ENCODE assay signal across 19 cellular contexts in genomic region chr14:24463017-24463805, GRCh38. TPM values are rescaled to one million over a fixed set of nuclear protein-coding genes. Genes with fewer than 3 reads are reported as not detected.
DNase-seq lines count a peak whose midpoint lies in the region; ATAC-seq, FAIRE-seq and TF ChIP-seq lines count a peak whose summit lies in the region.
"Had no signal": no experiment of that assay in that cellular context is flagged by ENCODE, and none has a peak within 500 bp of the region (broad histone marks: within the 10 kb centered on the region; RNA-seq: fewer than 3 reads in every experiment).

No MANE protein-coding gene starts in this region.

- no peak for TF ChIP-seq EP300 in HepG2 (IDR thresholded peaks at IDR 0.05; ENCODE audit: low read depth in 2 of 2, low read length in 2 of 2)
- TF ChIP-seq EP300 in HepG2 (CRISPR knock-in tag; IDR thresholded peaks at IDR 0.05; ENCODE audit: borderline replicate concordance): no peak

- H3K36me3 Mint-ChIP-seq in stimulated activated effector memory CD8-positive, alpha-beta T cell treated with anti-CD3 and anti-CD28 coated beads, Interleukin-12 subunit alpha, Interleukin-12 subunit beta, amount 100 ng/mL, for 72 hours: no peaks in the 10 kb centered on the region

- H3F3A ChIP-seq in Loucy (ENCODE audit: low read depth) (peaks cover 11% of the 10 kb centered on the region), PC-3 (ENCODE audit: low read length, unreplicated experiment) (peaks cover 7% of the 10 kb centered on the region)

- TF ChIP-seq POLR2A in HepG2 (IDR thresholded peaks at IDR 0.05; ENCODE audit: insufficient read depth in 1 of 2, low read depth in 2 of 2, low read length in 2 of 2) (no peak), right lobe of liver (IDR thresholded peaks at IDR 0.05) (no peak)

- WGBS in HepG2 (ENCODE audit: low lambda C conversion rate): 29% methylated on average over 4 of the region's 4 CpGs
- WGBS in right lobe of liver (ENCODE audit: insufficient coverage, low coverage, low lambda C conversion rate, missing lambda C conversion rate): 64% methylated on average over 4 of the region's 4 CpGs

- FAIRE-seq in HepG2 (lab: Jason Lieb, UNC) (no peak), D721Med (lab: Jason Lieb, UNC) (no peak)

- H3K9ac ChIP-seq in HepG2 (ENCODE audit: insufficient read depth, low read depth, low read length) (no peak overlapping the region), Loucy (ENCODE audit: low read depth, low read length, poor library complexity, severe bottlenecking) (peak overlapping the region; percentile 39), PC-3 (ENCODE audit: low read length) (no peak overlapping the region)

- CTCF ChIA-PET in HepG2 (lab: Yijun Ruan, JAX; ENCODE audit: low intra/inter-chr PET ratio, low total read pairs) (no interaction called here), RWPE1 (lab: Yijun Ruan, JAX) (no interaction called here), PC-3 (lab: Charles Lee) (no interaction called here)

- H3K27ac ChIP-seq in HepG2 (ENCODE audit: extremely low read length, insufficient read depth, low read length): no peak overlapping the region
- no peak overlapping the region for H3K27ac ChIP-seq in right lobe of liver
- no peak overlapping the region for H3K27ac ChIP-seq in RWPE1
- H3K27ac ChIP-seq in PC-3 (ENCODE audit: low read length): no peak overlapping the region
- H3K27ac ChIP-seq: C4-2B, HL-60 had no signal

- ATAC-seq in HepG2: no peak
- ATAC-seq in right lobe of liver: no peak
- peak; percentile 49 for ATAC-seq in GM19351 (IDR thresholded peaks at IDR 0.05; ENCODE audit: unreplicated experiment)
- ATAC-seq in stimulated activated effector memory CD8-positive, alpha-beta T cell treated with anti-CD3 and anti-CD28 coated beads, Interleukin-12 subunit alpha, Interleukin-12 subunit beta, amount 100 ng/mL, for 72 hours: no peak
- ATAC-seq in PC-3: no peak

- in situ Hi-C loops in HepG2 (cut with HindIII; ENCODE audit: extremely low pct_ligation_motif_present, low pct_unique_long_range_greater_than_20kb): no loop called here

- TF ChIP-seq CTCF in HepG2 (CRISPR knock-in tag; IDR thresholded peaks at IDR 0.05): no peak
- TF ChIP-seq CTCF in right lobe of liver (IDR thresholded peaks at IDR 0.05): no peak
- no peak for TF ChIP-seq CTCF in Loucy (conservative IDR thresholded peaks at IDR 0.05; ENCODE audit: low read length)
- no peak for TF ChIP-seq CTCF in RWPE1 (conservative IDR thresholded peaks at IDR 0.05; ENCODE audit: low read depth)
- TF ChIP-seq CTCF in D721Med (IDR thresholded peaks at IDR 0.05; ENCODE audit: insufficient read depth, missing control alignments): no peak
- no peak for TF ChIP-seq CTCF in PC-3 (conservative IDR thresholded peaks at IDR 0.05; ENCODE audit: low read depth, low read length)

- no peaks in the 10 kb centered on the region for H3K9me3 Mint-ChIP-seq in stimulated activated effector memory CD8-positive, alpha-beta T cell treated with anti-CD3 and anti-CD28 coated beads, Interleukin-12 subunit alpha, Interleukin-12 subunit beta, amount 100 ng/mL, for 72 hours

- TF ChIP-seq RAD21 in HepG2 (CRISPR knock-in tag; IDR thresholded peaks at IDR 0.05): no peak

- H3K4me3 ChIP-seq in HepG2 (replicated peaks in 1 of 3; ENCODE audit: insufficient read depth in 1 of 3, low read depth in 2 of 3, low read length in 3 of 3) (no peak overlapping the region), right lobe of liver (no peak overlapping the region), Loucy (ENCODE audit: low read length, poor library complexity, severe bottlenecking) (peak overlapping the region; percentile 9), PC-3 (ENCODE audit: low read length) (no peak overlapping the region)

- H3K4me1 Mint-ChIP-seq in stimulated activated effector memory CD8-positive, alpha-beta T cell treated with anti-CD3 and anti-CD28 coated beads, Interleukin-12 subunit alpha, Interleukin-12 subunit beta, amount 100 ng/mL, for 72 hours: peaks cover 24% of the 10 kb centered on the region

- H3K9me3 ChIP-seq in HepG2 (ENCODE audit: low read length): no peaks in the 10 kb centered on the region
- H3K9me3 ChIP-seq in right lobe of liver: no peaks in the 10 kb centered on the region
- no peaks in the 10 kb centered on the region for H3K9me3 ChIP-seq in Loucy (ENCODE audit: insufficient read depth, low read depth, low read length)
- H3K9me3 ChIP-seq in PC-3 (ENCODE audit: low read length): no peaks in the 10 kb centered on the region

- H3K36me3 ChIP-seq in HepG2 (replicated peaks in 1 of 2; ENCODE audit: control insufficient read depth in 1 of 2, insufficient read depth in 2 of 2, low read length in 2 of 2) (peaks cover 2 to 5% of the 10 kb centered on the region in 2 experiments; a peak in 2 of 5 replicates), right lobe of liver (no peaks in the 10 kb centered on the region), Loucy (ENCODE audit: insufficient read depth, low read length) (no peaks in the 10 kb centered on the region), PC-3 (ENCODE audit: low read depth, low read length) (peaks cover 3% of the 10 kb centered on the region; the same call in 1 of the 2 replicates)

- H3K4me3 Mint-ChIP-seq in stimulated activated effector memory CD8-positive, alpha-beta T cell treated with anti-CD3 and anti-CD28 coated beads, Interleukin-12 subunit alpha, Interleukin-12 subunit beta, amount 100 ng/mL, for 72 hours: no peak overlapping the region
- H3K4me3 Mint-ChIP-seq: T-helper 1 cell treated with Interleukin-12 subunit alpha and Interleukin-12 subunit beta and Interleukin-4 antibody, amounts not matched to agents 30 μg/mL and 1 μg/mL, for 36 hours had no signal

- no peak overlapping the region for H2AFZ ChIP-seq in HepG2 (ENCODE audit: low read length)
- H2AFZ ChIP-seq in Loucy (ENCODE audit: low read length): no peak overlapping the region
- H2AFZ ChIP-seq in PC-3 (ENCODE audit: low read length): no peak overlapping the region

- POLR2A ChIA-PET in HepG2 (lab: Yijun Ruan, JAX): no interaction called here
- POLR2A ChIA-PET in RWPE1 (lab: Yijun Ruan, JAX; ENCODE audit: low non-redundant PET): no interaction called here
- POLR2A ChIA-PET in PC-3 (lab: Charles Lee; ENCODE audit: unreplicated experiment): no interaction called here

- H3K4me2 ChIP-seq in HepG2 (ENCODE audit: low read depth, low read length): no peak overlapping the region
- H3K4me2 ChIP-seq in Loucy (ENCODE audit: low read depth, low read length, poor library complexity, severe bottlenecking): peak overlapping the region; percentile 57
- no peak overlapping the region for H3K4me2 ChIP-seq in PC-3 (ENCODE audit: low read length)

- no peaks in the 10 kb centered on the region for H3K4me1 ChIP-seq in HepG2 (ENCODE audit: insufficient read depth, low read length)
- no peaks in the 10 kb centered on the region for H3K4me1 ChIP-seq in right lobe of liver
- peaks cover 51% of the 10 kb centered on the region for H3K4me1 ChIP-seq in Loucy (ENCODE audit: insufficient read depth, low read length, poor library complexity, severe bottlenecking)
- peaks cover 23% of the 10 kb centered on the region for H3K4me1 ChIP-seq in PC-3 (ENCODE audit: insufficient read depth, low read length)

- H3K27ac Mint-ChIP-seq in stimulated activated effector memory CD8-positive, alpha-beta T cell treated with anti-CD3 and anti-CD28 coated beads, Interleukin-12 subunit alpha, Interleukin-12 subunit beta, amount 100 ng/mL, for 72 hours: peak overlapping the region; percentile 4
- H3K27ac Mint-ChIP-seq: T-helper 1 cell treated with Interleukin-12 subunit alpha and Interleukin-12 subunit beta and Interleukin-4 antibody, amounts not matched to agents 30 μg/mL and 1 μg/mL, for 36 hours had no signal

- intact Hi-C loops in HepG2 (cut with micrococcal nuclease; ENCODE audit: unreplicated experiment): no loop called here
- intact Hi-C loops in right lobe of liver (cut with DNase I): no loop called here
- intact Hi-C loops in PC-3 (cut with micrococcal nuclease): no loop called here

- no TSS peak for BruUV-seq in HepG2 (replicated peaks; lab: Mats Ljungman, UMichigan)
- no TSS peak for BruUV-seq in PC-3 (replicated peaks; lab: Mats Ljungman, UMichigan)

- H3K27me3 ChIP-seq in HepG2 (ENCODE audit: control insufficient read depth in 1 of 2, insufficient read depth in 2 of 2, low read length in 2 of 2): no peaks in the 10 kb centered on the region
- H3K27me3 ChIP-seq in right lobe of liver: no peaks in the 10 kb centered on the region
- H3K27me3 ChIP-seq in Loucy (ENCODE audit: insufficient read depth, low read length, poor library complexity, severe bottlenecking): no peaks in the 10 kb centered on the region
- H3K27me3 ChIP-seq in PC-3 (ENCODE audit: low read length): no peaks in the 10 kb centered on the region

- H3K79me2 ChIP-seq in HepG2 (ENCODE audit: insufficient read depth, low read length) (no peaks in the 10 kb centered on the region), Loucy (ENCODE audit: insufficient read depth, low read length) (no peaks in the 10 kb centered on the region), PC-3 (ENCODE audit: low read length) (no peaks in the 10 kb centered on the region)

- H4K20me1 ChIP-seq in HepG2 (ENCODE audit: insufficient read depth, low read length) (no peaks in the 10 kb centered on the region), Loucy (ENCODE audit: insufficient read depth, low read length, poor library complexity, severe bottlenecking) (no peaks in the 10 kb centered on the region), PC-3 (ENCODE audit: low read length) (no peaks in the 10 kb centered on the region)

- DNase-seq in HepG2 (ENCODE audit: low spot score) (no peak), right lobe of liver (no peak), RWPE1 (ENCODE audit: low spot score) (no peak), D721Med (ENCODE audit: insufficient read length, low spot score) (no peak), PC-3 (no peak)
- no peak for DNase-seq in stimulated activated effector memory CD8-positive, alpha-beta T cell treated with anti-CD3 and anti-CD28 coated beads, Interleukin-12 subunit alpha, Interleukin-12 subunit beta, amount 100 ng/mL, for 72 hours (ENCODE audit: low spot score in 2 of 2)
- DNase-seq: GF-D8, GOT3, MV-4-11, NCI-H1417 treated with DMSO at 0.1 percent for 48 hours, NCI-H510A treated with DMSO at 0.1 percent for 48 hours, OCI-M1, RPMI8226 had no signal

- H3K9me2 ChIP-seq in Loucy (replicated peaks; ENCODE audit: low read depth, low read length) (no peaks in the 10 kb centered on the region), PC-3 (replicated peaks; ENCODE audit: low read length) (0 out of 2 replicates have a peak, but pooled peaks cover 3% of the 10 kb centered on the region)

RNA-seq across cellular contexts. Expression of gene SDR39U1, which starts 20.6 kb away (rescaled TPM):
- total RNA-seq in HepG2 (2016; rRNA removed; fragmentation: Illumina TruSeq; extraction: Trizol) (25.0 and 34.4 TPM in 2 replicates), right lobe of liver (10 to 100 TPM; 24.9 to 32.8 (median 28.3) TPM), PC-3 (2014; rRNA removed) (24.7 and 29.8 TPM in 2 replicates)
- total RNA-seq in HepG2 (2016; cell fraction: cytosol; rRNA removed; fragmentation: Illumina TruSeq; extraction: Trizol; ENCODE audit: low read depth): 13.3 and 16.3 TPM in 2 replicates
- total RNA-seq in HepG2 (2016; cell fraction: insoluble cytoplasmic fraction; rRNA removed; fragmentation: Illumina TruSeq; extraction: Trizol): 19.5 and 33.3 TPM in 2 replicates
- 24.0 and 26.0 TPM in 2 replicates for total RNA-seq in HepG2 (2016; cell fraction: membrane; rRNA removed; fragmentation: Illumina TruSeq; extraction: Trizol)
- 44.1 and 45.4 TPM in 2 replicates for total RNA-seq in HepG2 (2016; cell fraction: nucleus; rRNA removed; fragmentation: Illumina TruSeq; extraction: Trizol)
- polyA plus RNA-seq in HepG2 (2011; rRNA removed): 129 and 163 TPM in 2 replicates
- 99.7 and 120 TPM in 2 replicates for polyA plus RNA-seq in HepG2 (2011; cell fraction: cytosol; rRNA removed)
- 808 and 816 TPM in 2 replicates for polyA plus RNA-seq in HepG2 (2011; cell fraction: nucleus; rRNA removed)
- 66.2 and 118 TPM in 2 replicates for polyA plus RNA-seq in HepG2 (2012)
- polyA plus RNA-seq in HepG2 (2016; cell fraction: cytosol; fragmentation: Illumina TruSeq; extraction: Trizol; ENCODE audit: low read depth): 50.3 and 55.8 TPM in 2 replicates
- polyA plus RNA-seq in HepG2 (2016; cell fraction: insoluble cytoplasmic fraction; fragmentation: Illumina TruSeq; extraction: Trizol; ENCODE audit: low read depth): 73.2 and 88.2 TPM in 2 replicates
- polyA plus RNA-seq in HepG2 (2016; cell fraction: membrane; fragmentation: Illumina TruSeq; extraction: Trizol; ENCODE audit: low read depth): 64.6 and 72.1 TPM in 2 replicates
- polyA plus RNA-seq in HepG2 (2016; cell fraction: nucleus; fragmentation: Illumina TruSeq; extraction: Trizol; ENCODE audit: insufficient read depth, low read depth): 164 and 186 TPM in 2 replicates
- polyA minus RNA-seq in HepG2 (2011; rRNA and poly(A)+ RNA removed; ENCODE audit: low replicate concordance): 27.9 and 51.2 TPM in 2 replicates
- 18.8 and 21.3 TPM in 2 replicates for polyA minus RNA-seq in HepG2 (2011; cell fraction: cytosol; rRNA and poly(A)+ RNA removed)
- polyA minus RNA-seq in HepG2 (2011; cell fraction: nucleus; rRNA and poly(A)+ RNA removed): 95.4 and 110 TPM in 2 replicates

RNA-seq across cellular contexts. Expression of gene KHNYN, which starts 33.5 kb away (rescaled TPM):
- total RNA-seq in HepG2 (2016; rRNA removed; fragmentation: Illumina TruSeq; extraction: Trizol) (72.2 and 75.7 TPM in 2 replicates), right lobe of liver (10 to 100 TPM; 19.6 to 24.9 (median 21.4) TPM), PC-3 (2014; rRNA removed) (50.9 and 51.6 TPM in 2 replicates)
- total RNA-seq in HepG2 (2016; cell fraction: cytosol; rRNA removed; fragmentation: Illumina TruSeq; extraction: Trizol; ENCODE audit: low read depth): 10.2 and 10.7 TPM in 2 replicates
- 60.0 and 78.8 TPM in 2 replicates for total RNA-seq in HepG2 (2016; cell fraction: insoluble cytoplasmic fraction; rRNA removed; fragmentation: Illumina TruSeq; extraction: Trizol)
- total RNA-seq in HepG2 (2016; cell fraction: membrane; rRNA removed; fragmentation: Illumina TruSeq; extraction: Trizol): 35.9 and 40.5 TPM in 2 replicates
- 62.0 and 78.7 TPM in 2 replicates for total RNA-seq in HepG2 (2016; cell fraction: nucleus; rRNA removed; fragmentation: Illumina TruSeq; extraction: Trizol)
- 52.8 and 76.4 TPM in 2 replicates for polyA plus RNA-seq in HepG2 (2011; rRNA removed)
- 36.1 and 40.8 TPM in 2 replicates for polyA plus RNA-seq in HepG2 (2011; cell fraction: cytosol; rRNA removed)
- polyA plus RNA-seq in HepG2 (2011; cell fraction: nucleus; rRNA removed): 158 and 160 TPM in 2 replicates
- 82.6 and 83.5 TPM in 2 replicates for polyA plus RNA-seq in HepG2 (2012)
- polyA plus RNA-seq in HepG2 (2016; cell fraction: cytosol; fragmentation: Illumina TruSeq; extraction: Trizol; ENCODE audit: low read depth): 4.7 and 5.4 TPM in 2 replicates
- 37.4 and 41.5 TPM in 2 replicates for polyA plus RNA-seq in HepG2 (2016; cell fraction: insoluble cytoplasmic fraction; fragmentation: Illumina TruSeq; extraction: Trizol; ENCODE audit: low read depth)
- polyA plus RNA-seq in HepG2 (2016; cell fraction: membrane; fragmentation: Illumina TruSeq; extraction: Trizol; ENCODE audit: low read depth): 19.0 and 20.9 TPM in 2 replicates
- 71.6 and 72.4 TPM in 2 replicates for polyA plus RNA-seq in HepG2 (2016; cell fraction: nucleus; fragmentation: Illumina TruSeq; extraction: Trizol; ENCODE audit: insufficient read depth, low read depth)
- polyA minus RNA-seq in HepG2 (2011; rRNA and poly(A)+ RNA removed; ENCODE audit: low replicate concordance): 29.4 and 108 TPM in 2 replicates
- polyA minus RNA-seq in HepG2 (2011; cell fraction: cytosol; rRNA and poly(A)+ RNA removed): 32.8 and 41.4 TPM in 2 replicates
- polyA minus RNA-seq in HepG2 (2011; cell fraction: nucleus; rRNA and poly(A)+ RNA removed): 109 and 126 TPM in 2 replicates

RNA-seq across cellular contexts. Expression of gene CBLN3, which starts 33.7 kb away (rescaled TPM):
- total RNA-seq in HepG2 (2016; rRNA removed; fragmentation: Illumina TruSeq; extraction: Trizol) (0.45 and 0.66 TPM in 2 replicates), right lobe of liver (1 to 10 TPM in 4 of 6 experiments, under 1 TPM in 2; 0.74 to 1.8 (median 1.2) TPM), PC-3 (2014; rRNA removed) (2.9 and 3.4 TPM in 2 replicates)
- total RNA-seq in HepG2 (2016; cell fraction: cytosol; rRNA removed; fragmentation: Illumina TruSeq; extraction: Trizol; ENCODE audit: low read depth): 0.62 and 0.81 TPM in 2 replicates
- total RNA-seq in HepG2 (2016; cell fraction: insoluble cytoplasmic fraction; rRNA removed; fragmentation: Illumina TruSeq; extraction: Trizol): 0.58 and 0.78 TPM in 2 replicates
- 1.3 TPM in 2 replicates for total RNA-seq in HepG2 (2016; cell fraction: membrane; rRNA removed; fragmentation: Illumina TruSeq; extraction: Trizol)
- 0.47 and 0.60 TPM in 2 replicates for total RNA-seq in HepG2 (2016; cell fraction: nucleus; rRNA removed; fragmentation: Illumina TruSeq; extraction: Trizol)
- 0.74 and 0.98 TPM in 2 replicates for polyA plus RNA-seq in HepG2 (2011; rRNA removed)
- 0.71 and 0.97 TPM in 2 replicates for polyA plus RNA-seq in HepG2 (2011; cell fraction: cytosol; rRNA removed)
- polyA plus RNA-seq in HepG2 (2011; cell fraction: nucleus; rRNA removed): 1.3 and 1.8 TPM in 2 replicates
- polyA plus RNA-seq in HepG2 (2012): 0.77 and 1.9 TPM in 2 replicates
- polyA plus RNA-seq in HepG2 (2016; cell fraction: cytosol; fragmentation: Illumina TruSeq; extraction: Trizol; ENCODE audit: low read depth): 0.70 and 0.86 TPM in 2 replicates
- polyA plus RNA-seq in HepG2 (2016; cell fraction: insoluble cytoplasmic fraction; fragmentation: Illumina TruSeq; extraction: Trizol; ENCODE audit: low read depth): 0.62 and 1.3 TPM in 2 replicates
- polyA plus RNA-seq in HepG2 (2016; cell fraction: membrane; fragmentation: Illumina TruSeq; extraction: Trizol; ENCODE audit: low read depth): 1.4 TPM in 2 replicates
- polyA plus RNA-seq in HepG2 (2016; cell fraction: nucleus; fragmentation: Illumina TruSeq; extraction: Trizol; ENCODE audit: insufficient read depth, low read depth): 1.3 and 1.6 TPM in 2 replicates
- 0.37 and 0.92 TPM in 2 replicates for polyA minus RNA-seq in HepG2 (2011; rRNA and poly(A)+ RNA removed; ENCODE audit: low replicate concordance)
- polyA minus RNA-seq in HepG2 (2011; cell fraction: cytosol; rRNA and poly(A)+ RNA removed): 0.30 and 0.35 TPM in 2 replicates
- polyA minus RNA-seq in HepG2 (2011; cell fraction: nucleus; rRNA and poly(A)+ RNA removed): 0.52 and 0.75 TPM in 2 replicates
- total RNA-seq: Daoy had no signal

RNA-seq across cellular contexts. Expression of gene CMA1, which starts 44.9 kb away (rescaled TPM):
- total RNA-seq in HepG2 (2016; rRNA removed; fragmentation: Illumina TruSeq; extraction: Trizol) (not detected in 2 replicates), right lobe of liver (not detected), PC-3 (2014; rRNA removed) (not detected in 2 replicates)
- total RNA-seq in HepG2 (2016; cell fraction: cytosol; rRNA removed; fragmentation: Illumina TruSeq; extraction: Trizol; ENCODE audit: low read depth): not detected in 2 replicates
- total RNA-seq in HepG2 (2016; cell fraction: insoluble cytoplasmic fraction; rRNA removed; fragmentation: Illumina TruSeq; extraction: Trizol): not detected in 2 replicates
- not detected in 2 replicates for total RNA-seq in HepG2 (2016; cell fraction: membrane; rRNA removed; fragmentation: Illumina TruSeq; extraction: Trizol)
- not detected in 2 replicates for total RNA-seq in HepG2 (2016; cell fraction: nucleus; rRNA removed; fragmentation: Illumina TruSeq; extraction: Trizol)
- polyA plus RNA-seq in HepG2 (2011; rRNA removed): not detected in 2 replicates
- polyA plus RNA-seq in HepG2 (2011; cell fraction: cytosol; rRNA removed): not detected in 2 replicates
- polyA plus RNA-seq in HepG2 (2011; cell fraction: nucleus; rRNA removed): not detected in 2 replicates
- polyA plus RNA-seq in HepG2 (2012): not detected in 2 replicates
- not detected in 2 replicates for polyA plus RNA-seq in HepG2 (2016; cell fraction: cytosol; fragmentation: Illumina TruSeq; extraction: Trizol; ENCODE audit: low read depth)
- polyA plus RNA-seq in HepG2 (2016; cell fraction: insoluble cytoplasmic fraction; fragmentation: Illumina TruSeq; extraction: Trizol; ENCODE audit: low read depth): not detected in 2 replicates
- not detected in 2 replicates for polyA plus RNA-seq in HepG2 (2016; cell fraction: membrane; fragmentation: Illumina TruSeq; extraction: Trizol; ENCODE audit: low read depth)
- polyA plus RNA-seq in HepG2 (2016; cell fraction: nucleus; fragmentation: Illumina TruSeq; extraction: Trizol; ENCODE audit: insufficient read depth, low read depth): not detected in 2 replicates
- not detected in 2 replicates for polyA minus RNA-seq in HepG2 (2011; rRNA and poly(A)+ RNA removed; ENCODE audit: low replicate concordance)
- polyA minus RNA-seq in HepG2 (2011; cell fraction: cytosol; rRNA and poly(A)+ RNA removed): not detected in 2 replicates
- not detected in 2 replicates for polyA minus RNA-seq in HepG2 (2011; cell fraction: nucleus; rRNA and poly(A)+ RNA removed)
- total RNA-seq: Daoy had no signal
